Comparison of ENCODE assay signal across 8 cellular contexts in genomic region chr16:25126820-25127232, GRCh38. TPM values are rescaled to one million over a fixed set of nuclear protein-coding genes. Genes with fewer than 3 reads are reported as not detected.
DNase-seq lines count a peak whose midpoint lies in the region; ATAC-seq, FAIRE-seq and TF ChIP-seq lines count a peak whose summit lies in the region.

No MANE protein-coding gene starts in this region.

- no peak for ATAC-seq in GM23338
- ATAC-seq in lower lobe of right lung, result peak; percentile 89 to 92

- no peak overlapping the region for H2AFZ ChIP-seq in GM23338

- no peak overlapping the region for H3K27ac Mint-ChIP-seq in GM23338

- TF ChIP-seq CTCF in GM23338 (conservative IDR thresholded peaks at IDR 0.05; ENCODE audit: low read depth in 2 of 2), result peak; percentile 39 to 46; a peak in 3 of 4 replicates
- TF ChIP-seq CTCF in lower lobe of right lung (IDR thresholded peaks at IDR 0.05), result peak; percentile 40

- no peaks in the 10 kb centered on the region for H3K9me3 ChIP-seq in lower lobe of right lung

- peak; percentile 78 for DNase-seq in AG20443 (ENCODE audit: low spot score)
- DNase-seq in GM23338 (ENCODE audit: low spot score), result no peak
- peak; percentile 79 for DNase-seq in RPMI7951 (ENCODE audit: low read depth)
- DNase-seq in T47D (ENCODE audit: low read depth in 1 of 2, low spot score in 1 of 2), result peak; percentile 28 to 61
- DNase-seq in lower lobe of right lung, result no peak
- peak; percentile 55 for DNase-seq in urothelium cell line (ENCODE audit: low spot score)
- DNase-seq in LoVo (ENCODE audit: low spot score), result no peak
- DNase-seq in H7, result no peak

- peaks cover 42% of the 10 kb centered on the region for H3K79me2 ChIP-seq in GM23338 (replicated peaks; ENCODE audit: insufficient read depth)

- H3K4me3 ChIP-seq in GM23338 (no peak overlapping the region), lower lobe of right lung (no peak overlapping the region), H7 (ENCODE audit: insufficient read depth, low read depth, low read length) (no peak overlapping the region)

- in situ Hi-C loops in T47D (cut with HindIII; ENCODE audit: low pct_unique_long_range_greater_than_20kb, low sequenced_read_pairs), result no loop called here

- H3K9me3 Mint-ChIP-seq in GM23338, result no peaks in the 10 kb centered on the region

- H3K4me2 ChIP-seq in GM23338, result no peak overlapping the region

- no peaks in the 10 kb centered on the region for H3K4me1 Mint-ChIP-seq in GM23338

- H3K36me3 ChIP-seq in GM23338 (ENCODE audit: insufficient read depth), result peaks cover 4% of the 10 kb centered on the region; the same call in 1 of the 2 replicates
- peaks cover 30% of the 10 kb centered on the region for H3K36me3 ChIP-seq in lower lobe of right lung
- peaks cover 7% of the 10 kb centered on the region for H3K36me3 ChIP-seq in H7 (replicated peaks; ENCODE audit: control insufficient read depth, insufficient read depth, low read length)

- intact Hi-C loops in lower lobe of right lung (cut with DNase I), result no loop called here

- H3K27me3 Mint-ChIP-seq in GM23338 (ENCODE audit: insufficient read depth, low read depth, poor library complexity), result peaks cover 3% of the 10 kb centered on the region

- H3K27ac ChIP-seq in GM23338 (ENCODE audit: low read depth) (no peak overlapping the region), lower lobe of right lung (no peak overlapping the region)

- H4K20me1 ChIP-seq in GM23338 (replicated peaks; ENCODE audit: insufficient read depth), result peaks cover 16% of the 10 kb centered on the region

- FAIRE-seq in urothelium cell line (lab: Jason Lieb, UNC), result no peak

- peaks cover 28% of the 10 kb centered on the region for H3K36me3 Mint-ChIP-seq in GM23338 (ENCODE audit: low read depth)

- H3K27me3 ChIP-seq in GM23338 (ENCODE audit: insufficient read depth), result no peaks in the 10 kb centered on the region
- no peaks in the 10 kb centered on the region for H3K27me3 ChIP-seq in lower lobe of right lung (ENCODE audit: low read depth)
- no peaks in the 10 kb centered on the region for H3K27me3 ChIP-seq in H7 (ENCODE audit: control insufficient read depth, insufficient read depth, low read length)

- H3F3A ChIP-seq in GM23338 (replicated peaks; ENCODE audit: low read depth), result no peaks in the 10 kb centered on the region

- H3K9me2 ChIP-seq in GM23338 (ENCODE audit: insufficient read depth), result no peaks in the 10 kb centered on the region

- H3K4me3 Mint-ChIP-seq in GM23338, result no peak overlapping the region

- H3K4me1 ChIP-seq in GM23338 (ENCODE audit: insufficient read depth) (no peaks in the 10 kb centered on the region), lower lobe of right lung (peaks cover 8% of the 10 kb centered on the region)

TF ChIP-seq in GM23338, 12 proteins besides CTCF, POLR2A, EP300 and RAD21:
- no peak for TF ChIP-seq ZNF331 (CRISPR knock-in tag; IDR thresholded peaks at IDR 0.05; ENCODE audit: low read depth)
TF ChIP-seq in GM23338: peak in this region for 0.

RNA-seq across cellular contexts. Expression of gene LCMT1, which starts 15.3 kb away (rescaled TPM):
- total RNA-seq in GM23338 (2014; rRNA removed; shearing (Covaris generic)), result 43.2 and 56.2 TPM in 2 replicates
- 79.7 and 84.6 TPM in 2 replicates for polyA plus RNA-seq in GM23338 (2016; fragmentation: Nextera tagmentation; extraction: Ambion mirVana)
- total RNA-seq in RPMI7951 (2014; rRNA removed; shearing (Covaris generic)), result 33.7 and 50.6 TPM in 2 replicates
- 35.7 TPM for total RNA-seq in lower lobe of right lung
- total RNA-seq in H7 (2014; rRNA removed; shearing (Covaris generic)), result 32.5 and 37.6 TPM in 2 replicates

Comparison
In these comparisons a context has a peak if more than half of its experiments do, and no peak if none do; other contexts are left out.
1. DNase-seq: peak in AG20443 (single experiment), RPMI7951 (single experiment), T47D (2 of 2) and urothelium cell line (single experiment); none in GM23338 (single experiment), lower lobe of right lung (single experiment), LoVo (single experiment) and H7 (single experiment).